In genomic region chr1:12501661-12502060, GRCh38 we compare ENCODE assay signal across 14 cellular contexts.
A peak's percentile ranks its signal among the peaks of the same experiment; 100 is the strongest.
DNase-seq lines count a peak whose midpoint lies in the region; ATAC-seq, FAIRE-seq and TF ChIP-seq lines count a peak whose summit lies in the region.
"Had no signal": no experiment of that assay in that cellular context is flagged by ENCODE, and none has a peak within 500 bp of the region (broad histone marks: within the 10 kb centered on the region; RNA-seq: fewer than 3 reads in every experiment).

No MANE protein-coding gene starts in this region.

- peaks cover 28% of the 10 kb centered on the region for H3K4me1 Mint-ChIP-seq in activated CD8-positive, alpha-beta T cell treated with anti-CD3 and anti-CD28 coated beads, Interleukin-2, amount 10 ng/mL, durations not matched to agents 7 days and 5 days (ENCODE audit: low read depth)
- H3K4me1 Mint-ChIP-seq in endodermal cell = no peaks in the 10 kb centered on the region

- H3K36me3 Mint-ChIP-seq in activated CD8-positive, alpha-beta T cell treated with anti-CD3 and anti-CD28 coated beads, Interleukin-2, amount 10 ng/mL, durations not matched to agents 7 days and 5 days (ENCODE audit: low read depth) = peaks cover 43% of the 10 kb centered on the region
- peaks cover 10% of the 10 kb centered on the region for H3K36me3 Mint-ChIP-seq in endodermal cell (ENCODE audit: low read depth)

- H3K27ac Mint-ChIP-seq in activated CD8-positive, alpha-beta T cell treated with anti-CD3 and anti-CD28 coated beads, Interleukin-2, amount 10 ng/mL, durations not matched to agents 7 days and 5 days = peak overlapping the region; percentile 14
- no peak overlapping the region for H3K27ac Mint-ChIP-seq in endodermal cell
- H3K27ac Mint-ChIP-seq: B cell had no signal

- POLR2A ChIA-PET in activated CD8-positive, alpha-beta T cell treated with anti-CD3 and anti-CD28 coated beads, Interleukin-2, amount 10 ng/mL, durations not matched to agents 7 days and 5 days (lab: Charles Lee) = interaction anchor here (1.3 kb wide), 1 partner anchor 9 kb away, joined by 7 read pairs; no protein-coding TSS in a partner anchor

- H3K27ac ChIP-seq in caudate nucleus (ENCODE audit: low read depth, low read length) (no peak overlapping the region), endodermal cell (ENCODE audit: low read depth, low read length) (no peak overlapping the region)
- H3K27ac ChIP-seq: SK-N-MC, uterus had no signal

- no peaks in the 10 kb centered on the region for H3K27me3 ChIP-seq in endodermal cell (ENCODE audit: control insufficient read depth, insufficient read depth, low read length, poor library complexity, severe bottlenecking)
- H3K27me3 ChIP-seq: uterus had no signal

- no peaks in the 10 kb centered on the region for H3K4me1 ChIP-seq in endodermal cell (ENCODE audit: control insufficient read depth, insufficient read depth, low read length)

- FAIRE-seq in urothelium cell line (lab: Jason Lieb, UNC) = no peak

- H3K9me3 ChIP-seq in endodermal cell (ENCODE audit: control insufficient read depth, low read length) = no peaks in the 10 kb centered on the region
- H3K9me3 ChIP-seq: uterus had no signal

- DNase-seq in stimulated activated CD4-positive, alpha-beta T cell treated with anti-CD3 and anti-CD28 coated beads, Interleukin-15, amount 100 ng/mL, for 24 hours = peak; percentile 28
- DNase-seq in stimulated activated CD4-positive, alpha-beta T cell treated with anti-CD3 and anti-CD28 coated beads, Interleukin-4, amount 100 ng/mL, for 1 hour = no peak
- DNase-seq in activated CD8-positive, alpha-beta T cell treated with anti-CD3 and anti-CD28 coated beads, Interleukin-2, amount 10 ng/mL, durations not matched to agents 7 days and 5 days = no peak
- DNase-seq in foreskin fibroblast (peak; percentile 26 to 40), urothelium cell line (ENCODE audit: low spot score) (peak; percentile 21), caudate nucleus (lab: John Stamatoyannopoulos, UW) (no peak), SIG-M5 treated with dmso at 0.1 percent for 504 hours (lab: John Stamatoyannopoulos, UW; ENCODE audit: unreplicated experiment) (no peak), endodermal cell (no peak)
- DNase-seq: effector memory CD4-positive, alpha-beta T cell; NCI-H1092; NCI-H526; uterus had no signal

- no peak overlapping the region for H3K4me3 Mint-ChIP-seq in activated CD8-positive, alpha-beta T cell treated with anti-CD3 and anti-CD28 coated beads, Interleukin-2, amount 10 ng/mL, durations not matched to agents 7 days and 5 days
- H3K4me3 Mint-ChIP-seq in endodermal cell = no peak overlapping the region
- H3K4me3 Mint-ChIP-seq: B cell had no signal

- H3K36me3 ChIP-seq in endodermal cell (ENCODE audit: control insufficient read depth, insufficient read depth, low read length) = peaks cover 6% of the 10 kb centered on the region
- H3K36me3 ChIP-seq: uterus had no signal

- H3K4me3 ChIP-seq in foreskin fibroblast (ENCODE audit: low read depth in 1 of 2, low read length in 2 of 2) = no peak overlapping the region
- H3K4me3 ChIP-seq in endodermal cell (ENCODE audit: low read length) = no peak overlapping the region
- H3K4me3 ChIP-seq: SK-N-MC, uterus had no signal

- no peak for ATAC-seq in activated CD8-positive, alpha-beta T cell treated with anti-CD3 and anti-CD28 coated beads, Interleukin-2, amount 10 ng/mL, durations not matched to agents 7 days and 5 days

- no peak overlapping the region for H3K9ac ChIP-seq in endodermal cell (ENCODE audit: extremely low read depth, low read length, poor library complexity, severe bottlenecking)

- H3K9me3 Mint-ChIP-seq in activated CD8-positive, alpha-beta T cell treated with anti-CD3 and anti-CD28 coated beads, Interleukin-2, amount 10 ng/mL, durations not matched to agents 7 days and 5 days (ENCODE audit: insufficient read depth) = no peaks in the 10 kb centered on the region
- no peaks in the 10 kb centered on the region for H3K9me3 Mint-ChIP-seq in endodermal cell

- 90 to 94% methylated on average over 8 of the region's 9 CpGs for WGBS in endodermal cell (ENCODE audit: insufficient coverage in 1 of 2, insufficient read length in 1 of 2), 2 experiments

- CTCF ChIA-PET in activated CD8-positive, alpha-beta T cell treated with anti-CD3 and anti-CD28 coated beads, Interleukin-2, amount 10 ng/mL, durations not matched to agents 7 days and 5 days (lab: Charles Lee) = interaction anchor here (1.5 kb wide), 1 partner anchor 9 kb away, joined by 6 read pairs; no protein-coding TSS in a partner anchor

- no peaks in the 10 kb centered on the region for H3K27me3 Mint-ChIP-seq in activated CD8-positive, alpha-beta T cell treated with anti-CD3 and anti-CD28 coated beads, Interleukin-2, amount 10 ng/mL, durations not matched to agents 7 days and 5 days (ENCODE audit: low read depth)
- no peaks in the 10 kb centered on the region for H3K27me3 Mint-ChIP-seq in endodermal cell (ENCODE audit: insufficient read depth)
- H3K27me3 Mint-ChIP-seq: B cell had no signal

- TF ChIP-seq CTCF in foreskin fibroblast (IDR thresholded peaks at IDR 0.05; ENCODE audit: low read depth, low read length) (no peak), endodermal cell (conservative IDR thresholded peaks at IDR 0.05) (no peak)

Comparison
In these comparisons a context has a peak if more than half of its experiments do, and no peak if none do; other contexts are left out.
1. DNase-seq: peak in stimulated activated CD4-positive, alpha-beta T cell treated with anti-CD3 and anti-CD28 coated beads, Interleukin-15, amount 100 ng/mL, for 24 hours (single experiment), foreskin fibroblast (2 of 2) and urothelium cell line (single experiment); none in stimulated activated CD4-positive, alpha-beta T cell treated with anti-CD3 and anti-CD28 coated beads, Interleukin-4, amount 100 ng/mL, for 1 hour (single experiment), activated CD8-positive, alpha-beta T cell treated with anti-CD3 and anti-CD28 coated beads, Interleukin-2, amount 10 ng/mL, durations not matched to agents 7 days and 5 days (single experiment), caudate nucleus (0 of 61), SIG-M5 treated with dmso at 0.1 percent for 504 hours (single experiment) and endodermal cell (single experiment).